In genomic region chr10:12510566-12510965, GRCh38 we compare ENCODE assay signal across 13 cellular contexts.
DNase-seq lines count a peak whose midpoint lies in the region; ATAC-seq and FAIRE-seq lines count a peak whose summit lies in the region.
"Had no signal": no experiment of that assay in that cellular context is flagged by ENCODE, and none has a peak within 500 bp of the region (broad histone marks: within the 10 kb centered on the region; RNA-seq: fewer than 3 reads in every experiment).

No MANE protein-coding gene starts in this region.

- H3K4me3 Mint-ChIP-seq in activated CD8-positive, alpha-beta memory T cell treated with anti-CD3 and anti-CD28 coated beads, Interleukin-2, amount 10 ng/mL, durations not matched to agents 7 days and 5 days: no peak overlapping the region
- H3K4me3 Mint-ChIP-seq in naive thymus-derived CD8-positive, alpha-beta T cell: peak overlapping the region in 5 of 10 donors; percentile 2 to 74 (median 43)

- H3K36me3 ChIP-seq in aorta (ENCODE audit: control insufficient read depth in 1 of 2, insufficient read depth in 2 of 2, low read length in 1 of 2): no peaks in the 10 kb centered on the region
- H3K36me3 ChIP-seq: adrenal gland, WERI-Rb-1 had no signal

- H3K27ac Mint-ChIP-seq in activated CD8-positive, alpha-beta memory T cell treated with anti-CD3 and anti-CD28 coated beads, Interleukin-2, amount 10 ng/mL, durations not matched to agents 7 days and 5 days: no peak overlapping the region
- H3K27ac Mint-ChIP-seq in naive thymus-derived CD8-positive, alpha-beta T cell: peak overlapping the region in 8 of 10 donors; percentile 1 to 83 (median 59)

- POLR2A ChIA-PET in naive thymus-derived CD8-positive, alpha-beta T cell (lab: Charles Lee): no interaction called here

- no peaks in the 10 kb centered on the region for H3K27me3 Mint-ChIP-seq in activated CD8-positive, alpha-beta memory T cell treated with anti-CD3 and anti-CD28 coated beads, Interleukin-2, amount 10 ng/mL, durations not matched to agents 7 days and 5 days
- no peaks in the 10 kb centered on the region for H3K27me3 Mint-ChIP-seq in naive thymus-derived CD8-positive, alpha-beta T cell

- CTCF ChIA-PET in activated CD8-positive, alpha-beta memory T cell treated with anti-CD3 and anti-CD28 coated beads, Interleukin-2, amount 10 ng/mL, durations not matched to agents 7 days and 5 days (lab: Charles Lee): interaction anchor here (0.6 kb wide), 1 partner anchor 403 kb away, joined by 3 read pairs; no protein-coding TSS in a partner anchor

- peak; percentile 11 for DNase-seq in activated CD8-positive, alpha-beta memory T cell treated with anti-CD3 and anti-CD28 coated beads, Interleukin-2, amount 10 ng/mL, durations not matched to agents 7 days and 5 days
- DNase-seq in activated CD8-positive, alpha-beta memory T cell treated with anti-CD3 and anti-CD28 coated beads, Interleukin-2, amount 50 U/mL, for 4 hours: no peak
- no peak for DNase-seq in naive thymus-derived CD8-positive, alpha-beta T cell
- peak; percentile 57 for DNase-seq in urothelium cell line (ENCODE audit: low spot score)
- no peak for DNase-seq in pons (ENCODE audit: low spot score)
- DNase-seq in aorta: no peak
- DNase-seq: 8988T, SK-N-SH, WERI-Rb-1 had no signal

- no peak for FAIRE-seq in urothelium cell line (lab: Jason Lieb, UNC)
- FAIRE-seq: D721Med had no signal

- H3K27me3 ChIP-seq in aorta (ENCODE audit: control insufficient read depth in 1 of 2, insufficient read depth in 2 of 2, low read length in 1 of 2): no peaks in the 10 kb centered on the region
- H3K27me3 ChIP-seq: adrenal gland had no signal

- H3K27ac ChIP-seq in cingulate gyrus (ENCODE audit: low read depth, low read length) (peak overlapping the region; percentile 29), aorta (ENCODE audit: low read depth in 1 of 2, low read length in 2 of 2) (no peak overlapping the region)
- H3K27ac ChIP-seq: adrenal gland, WERI-Rb-1 had no signal

- 82 to 88% methylated on average over 8 of the region's 8 CpGs for WGBS in aorta, 2 donors

- no peaks in the 10 kb centered on the region for H3K9me3 Mint-ChIP-seq in activated CD8-positive, alpha-beta memory T cell treated with anti-CD3 and anti-CD28 coated beads, Interleukin-2, amount 10 ng/mL, durations not matched to agents 7 days and 5 days (ENCODE audit: low read depth)
- H3K9me3 Mint-ChIP-seq in naive thymus-derived CD8-positive, alpha-beta T cell: no peaks in the 10 kb centered on the region

- H3K4me1 Mint-ChIP-seq in activated CD8-positive, alpha-beta memory T cell treated with anti-CD3 and anti-CD28 coated beads, Interleukin-2, amount 10 ng/mL, durations not matched to agents 7 days and 5 days: peaks cover 40% of the 10 kb centered on the region
- H3K4me1 Mint-ChIP-seq in naive thymus-derived CD8-positive, alpha-beta T cell: peaks cover 23 to 73% (median 54%) of the 10 kb centered on the region in 4 donors

- H3K9me3 ChIP-seq in aorta (ENCODE audit: control insufficient read depth, low read length): peaks cover 1% of the 10 kb centered on the region
- H3K9me3 ChIP-seq: adrenal gland, SK-N-SH had no signal

- H3K4me3 ChIP-seq in aorta (ENCODE audit: low read length in 2 of 2): no peak overlapping the region
- H3K4me3 ChIP-seq: adrenal gland had no signal

- intact Hi-C loops in aorta (cut with DNase I): no loop called here

- ATAC-seq in activated CD8-positive, alpha-beta memory T cell treated with anti-CD3 and anti-CD28 coated beads, Interleukin-2, amount 10 ng/mL, durations not matched to agents 7 days and 5 days: no peak
- no peak for ATAC-seq in naive thymus-derived CD8-positive, alpha-beta T cell
- ATAC-seq in aorta (ENCODE audit: low FRiP score) (no peak), GM21360 (IDR thresholded peaks at IDR 0.05; ENCODE audit: unreplicated experiment) (no peak)

- no peaks in the 10 kb centered on the region for H3K4me1 ChIP-seq in aorta (ENCODE audit: control insufficient read depth in 1 of 2, insufficient read depth in 2 of 2, low read length in 2 of 2)
- H3K4me1 ChIP-seq: adrenal gland had no signal

- H3K36me3 Mint-ChIP-seq in activated CD8-positive, alpha-beta memory T cell treated with anti-CD3 and anti-CD28 coated beads, Interleukin-2, amount 10 ng/mL, durations not matched to agents 7 days and 5 days: no peaks in the 10 kb centered on the region
- H3K36me3 Mint-ChIP-seq in naive thymus-derived CD8-positive, alpha-beta T cell: no peaks in the 10 kb centered on the region

Comparison
In these comparisons a context has a peak if more than half of its experiments do, and no peak if none do; other contexts are left out.
1. DNase-seq: peak in activated CD8-positive, alpha-beta memory T cell treated with anti-CD3 and anti-CD28 coated beads, Interleukin-2, amount 10 ng/mL, durations not matched to agents 7 days and 5 days (single experiment) and urothelium cell line (single experiment); none in activated CD8-positive, alpha-beta memory T cell treated with anti-CD3 and anti-CD28 coated beads, Interleukin-2, amount 50 U/mL, for 4 hours (single experiment), naive thymus-derived CD8-positive, alpha-beta T cell (0 of 10), pons (single experiment) and aorta (0 of 2).